In the genomic region with DNA sequence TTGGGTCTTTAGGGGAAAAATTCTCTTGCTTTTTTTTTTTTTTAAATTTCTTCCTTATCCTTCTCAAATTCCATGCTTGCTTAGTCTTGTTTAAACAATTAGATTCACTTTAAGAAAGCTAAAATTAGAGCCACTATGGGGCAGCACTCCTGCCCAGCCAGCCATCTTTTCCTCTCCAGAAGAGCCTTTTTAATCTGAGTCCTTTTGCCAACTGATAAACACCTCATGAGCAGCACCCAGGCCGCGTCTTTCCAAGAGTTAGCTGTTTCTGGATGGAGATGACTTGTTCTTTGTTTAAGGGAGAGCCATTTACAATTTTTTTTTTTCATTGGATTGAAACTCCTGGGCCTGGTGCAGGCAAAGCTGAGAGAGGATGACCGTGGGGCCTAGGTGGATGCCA, we compare ENCODE assay signal across 2 cellular contexts.
TF ChIP-seq lines count a peak whose summit lies in the region.

No MANE protein-coding gene starts in this region.

TF ChIP-seq in SK-N-SH, 30 proteins besides CTCF, POLR2A, EP300 and RAD21 (continued from another document):
- TF ChIP-seq, protein P1, sequence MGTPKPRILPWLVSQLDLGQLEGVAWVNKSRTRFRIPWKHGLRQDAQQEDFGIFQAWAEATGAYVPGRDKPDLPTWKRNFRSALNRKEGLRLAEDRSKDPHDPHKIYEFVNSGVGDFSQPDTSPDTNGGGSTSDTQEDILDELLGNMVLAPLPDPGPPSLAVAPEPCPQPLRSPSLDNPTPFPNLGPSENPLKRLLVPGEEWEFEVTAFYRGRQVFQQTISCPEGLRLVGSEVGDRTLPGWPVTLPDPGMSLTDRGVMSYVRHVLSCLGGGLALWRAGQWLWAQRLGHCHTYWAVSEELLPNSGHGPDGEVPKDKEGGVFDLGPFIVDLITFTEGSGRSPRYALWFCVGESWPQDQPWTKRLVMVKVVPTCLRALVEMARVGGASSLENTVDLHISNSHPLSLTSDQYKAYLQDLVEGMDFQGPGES (IDR thresholded peaks at IDR 0.05; ENCODE audit: low read depth, low read length): no peak

TF ChIP-seq in SK-N-SH treated with all-trans-retinoic acid at 6 μM for 48 hours, 23 proteins besides CTCF, POLR2A, EP300 and RAD21 (continued from another document):
- TF ChIP-seq, protein P2, sequence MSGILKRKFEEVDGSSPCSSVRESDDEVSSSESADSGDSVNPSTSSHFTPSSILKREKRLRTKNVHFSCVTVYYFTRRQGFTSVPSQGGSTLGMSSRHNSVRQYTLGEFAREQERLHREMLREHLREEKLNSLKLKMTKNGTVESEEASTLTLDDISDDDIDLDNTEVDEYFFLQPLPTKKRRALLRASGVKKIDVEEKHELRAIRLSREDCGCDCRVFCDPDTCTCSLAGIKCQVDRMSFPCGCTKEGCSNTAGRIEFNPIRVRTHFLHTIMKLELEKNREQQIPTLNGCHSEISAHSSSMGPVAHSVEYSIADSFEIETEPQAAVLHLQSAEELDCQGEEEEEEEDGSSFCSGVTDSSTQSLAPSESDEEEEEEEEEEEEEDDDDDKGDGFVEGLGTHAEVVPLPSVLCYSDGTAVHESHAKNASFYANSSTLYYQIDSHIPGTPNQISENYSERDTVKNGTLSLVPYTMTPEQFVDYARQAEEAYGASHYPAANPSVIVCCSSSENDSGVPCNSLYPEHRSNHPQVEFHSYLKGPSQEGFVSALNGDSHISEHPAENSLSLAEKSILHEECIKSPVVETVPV (CRISPR knock-in tag; IDR thresholded peaks at IDR 0.05): no peak
- TF ChIP-seq BACH2 (CRISPR knock-in tag; IDR thresholded peaks at IDR 0.05; ENCODE audit: borderline replicate concordance) (no peak), ZFP30 (CRISPR knock-in tag; IDR thresholded peaks at IDR 0.05) (no peak), CREB5 (CRISPR knock-in tag; IDR thresholded peaks at IDR 0.05; ENCODE audit: low read depth) (no peak), ZNF565 (CRISPR knock-in tag; conservative IDR thresholded peaks at IDR 0.05; ENCODE audit: low read depth) (no peak), ZFP3 (CRISPR knock-in tag; IDR thresholded peaks at IDR 0.05) (no peak), ZC3H10 (CRISPR knock-in tag; IDR thresholded peaks at IDR 0.05) (no peak), OSR1 (CRISPR knock-in tag; IDR thresholded peaks at IDR 0.05) (no peak), ESRRG (CRISPR knock-in tag; IDR thresholded peaks at IDR 0.05) (no peak), ISL1 (CRISPR knock-in tag; IDR thresholded peaks at IDR 0.05) (no peak), SNAI2 (CRISPR knock-in tag; IDR thresholded peaks at IDR 0.05) (no peak)
- TF ChIP-seq, protein P3, sequence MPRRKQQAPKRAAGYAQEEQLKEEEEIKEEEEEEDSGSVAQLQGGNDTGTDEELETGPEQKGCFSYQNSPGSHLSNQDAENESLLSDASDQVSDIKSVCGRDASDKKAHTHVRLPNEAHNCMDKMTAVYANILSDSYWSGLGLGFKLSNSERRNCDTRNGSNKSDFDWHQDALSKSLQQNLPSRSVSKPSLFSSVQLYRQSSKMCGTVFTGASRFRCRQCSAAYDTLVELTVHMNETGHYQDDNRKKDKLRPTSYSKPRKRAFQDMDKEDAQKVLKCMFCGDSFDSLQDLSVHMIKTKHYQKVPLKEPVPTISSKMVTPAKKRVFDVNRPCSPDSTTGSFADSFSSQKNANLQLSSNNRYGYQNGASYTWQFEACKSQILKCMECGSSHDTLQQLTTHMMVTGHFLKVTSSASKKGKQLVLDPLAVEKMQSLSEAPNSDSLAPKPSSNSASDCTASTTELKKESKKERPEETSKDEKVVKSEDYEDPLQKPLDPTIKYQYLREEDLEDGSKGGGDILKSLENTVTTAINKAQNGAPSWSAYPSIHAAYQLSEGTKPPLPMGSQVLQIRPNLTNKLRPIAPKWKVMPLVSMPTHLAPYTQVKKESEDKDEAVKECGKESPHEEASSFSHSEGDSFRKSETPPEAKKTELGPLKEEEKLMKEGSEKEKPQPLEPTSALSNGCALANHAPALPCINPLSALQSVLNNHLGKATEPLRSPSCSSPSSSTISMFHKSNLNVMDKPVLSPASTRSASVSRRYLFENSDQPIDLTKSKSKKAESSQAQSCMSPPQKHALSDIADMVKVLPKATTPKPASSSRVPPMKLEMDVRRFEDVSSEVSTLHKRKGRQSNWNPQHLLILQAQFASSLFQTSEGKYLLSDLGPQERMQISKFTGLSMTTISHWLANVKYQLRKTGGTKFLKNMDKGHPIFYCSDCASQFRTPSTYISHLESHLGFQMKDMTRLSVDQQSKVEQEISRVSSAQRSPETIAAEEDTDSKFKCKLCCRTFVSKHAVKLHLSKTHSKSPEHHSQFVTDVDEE (CRISPR knock-in tag; IDR thresholded peaks at IDR 0.05): no peak
